13 cellular contexts compared by ENCODE assay signal in the genomic region with DNA sequence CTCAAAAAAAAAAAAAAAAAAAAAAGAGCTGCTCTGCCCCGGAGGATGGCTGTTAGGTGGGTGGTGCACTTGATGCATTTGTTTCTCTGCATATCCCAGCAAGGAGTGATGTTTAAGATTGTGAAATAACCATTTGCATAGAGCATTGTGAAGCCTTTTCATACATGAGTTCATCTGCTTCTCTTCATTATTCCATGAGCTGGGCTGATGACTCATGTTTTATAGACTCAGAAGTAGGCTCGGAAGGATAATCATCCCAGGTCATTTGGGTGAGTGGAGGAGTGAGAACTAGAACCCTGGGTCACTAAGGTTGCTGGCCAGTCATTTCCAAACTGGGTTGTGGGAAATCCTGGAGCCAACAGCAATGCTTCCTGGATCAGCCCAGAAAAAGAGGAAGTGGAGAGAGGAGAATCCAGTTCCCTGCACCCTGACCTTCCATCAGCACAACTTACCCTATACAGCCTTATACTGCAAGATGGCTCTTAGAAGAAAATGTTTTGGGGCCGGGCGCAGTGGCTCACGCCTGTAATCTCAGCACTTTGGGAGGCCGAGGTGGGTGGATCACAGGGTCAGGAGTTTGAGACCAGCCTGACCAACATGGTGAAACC. TPM values are rescaled to one million over a fixed set of nuclear protein-coding genes. Genes with fewer than 3 reads are reported as not detected.
DNase-seq lines count a peak whose midpoint lies in the region; ATAC-seq and TF ChIP-seq lines count a peak whose summit lies in the region.
"Had no signal": no experiment of that assay in that cellular context is flagged by ENCODE, and none has a peak within 500 bp of the region (broad histone marks: within the 10 kb centered on the region; RNA-seq: fewer than 3 reads in every experiment).

No MANE protein-coding gene starts in this region.

- POLR2A ChIA-PET in T-cell (lab: Charles Lee): no interaction called here

- no peak overlapping the region for H3K4me3 Mint-ChIP-seq in T-cell
- H3K4me3 Mint-ChIP-seq in stimulated activated naive B cell treated with anti-CD40 and anti-IgM and Interleukin-4, amounts not matched to agents 10 μg/mL and 1 μg/mL and 100 μg/mL, for 72 hours: no peak overlapping the region
- no peak overlapping the region for H3K4me3 Mint-ChIP-seq in natural killer cell treated with Interleukin-12 subunit alpha and Interleukin-12 subunit beta and Interleukin-15 and Interleukin-18, amount 100 ng/mL, for 72 hours
- H3K4me3 Mint-ChIP-seq: endodermal cell had no signal

- peak overlapping the region; percentile 81 for H3K27ac ChIP-seq in psoas muscle
- H3K27ac ChIP-seq: SJSA1 had no signal

- 70 to 85% (median 76%) methylated on average over 5 to 6 of the region's 6 CpGs for WGBS in psoas muscle, 3 donors

- CTCF ChIA-PET in T-cell (lab: Charles Lee): no interaction called here

- no peaks in the 10 kb centered on the region for H3K27me3 ChIP-seq in psoas muscle (ENCODE audit: insufficient read depth in 3 of 3, low read length in 2 of 3)
- H3K27me3 ChIP-seq: SJSA1 had no signal

- no peaks in the 10 kb centered on the region for H3K9me3 Mint-ChIP-seq in T-cell
- H3K9me3 Mint-ChIP-seq in stimulated activated naive B cell treated with anti-CD40 and anti-IgM and Interleukin-4, amounts not matched to agents 10 μg/mL and 1 μg/mL and 100 μg/mL, for 72 hours: peaks cover 0 to 1% of the 10 kb centered on the region in 2 donors
- no peaks in the 10 kb centered on the region for H3K9me3 Mint-ChIP-seq in natural killer cell treated with Interleukin-12 subunit alpha and Interleukin-12 subunit beta and Interleukin-15 and Interleukin-18, amount 100 ng/mL, for 72 hours

- H3K4me3 ChIP-seq in epithelial cell of esophagus (ENCODE audit: low read length): no peak overlapping the region
- no peak overlapping the region for H3K4me3 ChIP-seq in psoas muscle
- H3K4me3 ChIP-seq: SJSA1 had no signal

- intact Hi-C loops in psoas muscle (cut with DNase I): no loop called here

- peak in 3 of 4 donors; percentile 33 to 53 (median 42) for ATAC-seq in psoas muscle
- no peak for ATAC-seq in T-cell (replicated peaks in 1 of 4)
- no peak for ATAC-seq in stimulated activated naive B cell treated with anti-CD40 and anti-IgM and Interleukin-4, amounts not matched to agents 10 μg/mL and 1 μg/mL and 100 μg/mL, for 72 hours (replicated peaks)
- ATAC-seq in natural killer cell treated with Interleukin-12 subunit alpha and Interleukin-12 subunit beta and Interleukin-15 and Interleukin-18, amount 100 ng/mL, for 72 hours: no peak
- no peak for ATAC-seq in GM18909 (IDR thresholded peaks at IDR 0.05; ENCODE audit: poor library complexity, unreplicated experiment)

- H3K36me3 ChIP-seq in psoas muscle (ENCODE audit: insufficient read depth in 1 of 2, low read depth in 1 of 2): peaks cover 0 to 26% of the 10 kb centered on the region in 2 donors
- H3K36me3 ChIP-seq: SJSA1 had no signal

- H3K9me3 ChIP-seq in psoas muscle: no peaks in the 10 kb centered on the region
- H3K9me3 ChIP-seq: SJSA1 had no signal

- no peak for TF ChIP-seq CTCF in epithelial cell of esophagus (IDR thresholded peaks at IDR 0.05; ENCODE audit: insufficient read depth, low read depth, low read length, missing control alignments)
- no peak for TF ChIP-seq CTCF in psoas muscle (IDR thresholded peaks at IDR 0.05)

- peaks cover 37 to 38% of the 10 kb centered on the region in 2 donors for H3K27me3 Mint-ChIP-seq in T-cell
- H3K27me3 Mint-ChIP-seq in stimulated activated naive B cell treated with anti-CD40 and anti-IgM and Interleukin-4, amounts not matched to agents 10 μg/mL and 1 μg/mL and 100 μg/mL, for 72 hours: peaks cover 2 to 37% of the 10 kb centered on the region in 2 donors
- peaks cover 24 to 36% of the 10 kb centered on the region in 2 donors for H3K27me3 Mint-ChIP-seq in natural killer cell treated with Interleukin-12 subunit alpha and Interleukin-12 subunit beta and Interleukin-15 and Interleukin-18, amount 100 ng/mL, for 72 hours

- H3K36me3 Mint-ChIP-seq in T-cell: no peaks in the 10 kb centered on the region
- H3K36me3 Mint-ChIP-seq in stimulated activated naive B cell treated with anti-CD40 and anti-IgM and Interleukin-4, amounts not matched to agents 10 μg/mL and 1 μg/mL and 100 μg/mL, for 72 hours: no peaks in the 10 kb centered on the region
- H3K36me3 Mint-ChIP-seq in natural killer cell treated with Interleukin-12 subunit alpha and Interleukin-12 subunit beta and Interleukin-15 and Interleukin-18, amount 100 ng/mL, for 72 hours: no peaks in the 10 kb centered on the region

- H3K4me1 Mint-ChIP-seq in T-cell: no peaks in the 10 kb centered on the region
- H3K4me1 Mint-ChIP-seq in stimulated activated naive B cell treated with anti-CD40 and anti-IgM and Interleukin-4, amounts not matched to agents 10 μg/mL and 1 μg/mL and 100 μg/mL, for 72 hours: no peaks in the 10 kb centered on the region
- no peaks in the 10 kb centered on the region for H3K4me1 Mint-ChIP-seq in natural killer cell treated with Interleukin-12 subunit alpha and Interleukin-12 subunit beta and Interleukin-15 and Interleukin-18, amount 100 ng/mL, for 72 hours (ENCODE audit: low read depth in 2 of 2)

- H3K4me1 ChIP-seq in psoas muscle: peaks cover 55% of the 10 kb centered on the region
- H3K4me1 ChIP-seq: SJSA1 had no signal

- H3K27ac Mint-ChIP-seq in T-cell: no peak overlapping the region
- no peak overlapping the region for H3K27ac Mint-ChIP-seq in stimulated activated naive B cell treated with anti-CD40 and anti-IgM and Interleukin-4, amounts not matched to agents 10 μg/mL and 1 μg/mL and 100 μg/mL, for 72 hours
- H3K27ac Mint-ChIP-seq in natural killer cell treated with Interleukin-12 subunit alpha and Interleukin-12 subunit beta and Interleukin-15 and Interleukin-18, amount 100 ng/mL, for 72 hours: no peak overlapping the region
- H3K27ac Mint-ChIP-seq: endodermal cell had no signal

- peak; percentile 43 for DNase-seq in GM03348 (ENCODE audit: low spot score)
- DNase-seq in M059J (ENCODE audit: low read depth): peak; percentile 79
- DNase-seq in epithelial cell of esophagus (ENCODE audit: low read depth): peak; percentile 89
- DNase-seq in psoas muscle: no peak
- DNase-seq in T-cell: no peak
- DNase-seq in stimulated activated naive B cell treated with anti-CD40 and anti-IgM and Interleukin-4, amounts not matched to agents 10 μg/mL and 1 μg/mL and 100 μg/mL, for 72 hours: no peak
- DNase-seq in natural killer cell treated with Interleukin-12 subunit alpha and Interleukin-12 subunit beta and Interleukin-15 and Interleukin-18, amount 100 ng/mL, for 72 hours (ENCODE audit: low spot score): no peak
- DNase-seq: aorta, endodermal cell, NCI-H1105 treated with DMSO at 0.1 percent for 48 hours, NCI-H526 treated with DMSO at 0.1 percent for 48 hours had no signal

RNA-seq across cellular contexts. Expression of gene TACC2, which starts 45.3 kb away (rescaled TPM):
- total RNA-seq in M059J (2014; rRNA removed; shearing (Covaris generic)): 2.9 and 7.8 TPM in 2 replicates
- total RNA-seq in psoas muscle (100 to 1,000 TPM; 313 to 439 (median 431) TPM), T-cell (under 1 TPM in 3 of 5 donors, not detected in 2; 0.46 to 0.70 (median 0.60) TPM)
- polyA plus RNA-seq in psoas muscle: 100 to 1,000 TPM in 2 of 3 donors, 10 to 100 TPM in 1; 44.0 to 168 (median 148) TPM
- total RNA-seq in natural killer cell treated with Interleukin-12 subunit alpha and Interleukin-12 subunit beta and Interleukin-15 and Interleukin-18, amount 100 ng/mL, for 72 hours: not detected

RNA-seq across cellular contexts. Expression of gene NSMCE4A, which starts 59.2 kb away (rescaled TPM):
- total RNA-seq in M059J (2014; rRNA removed; shearing (Covaris generic)): 52.8 and 70.7 TPM in 2 replicates
- total RNA-seq in psoas muscle (10 to 100 TPM; 10.7 to 17.7 (median 14.6) TPM), T-cell (10 to 100 TPM; 41.6 to 79.7 (median 77.5) TPM)
- 10 to 100 TPM; 11.9 to 41.9 (median 21.2) TPM for polyA plus RNA-seq in psoas muscle
- total RNA-seq in natural killer cell treated with Interleukin-12 subunit alpha and Interleukin-12 subunit beta and Interleukin-15 and Interleukin-18, amount 100 ng/mL, for 72 hours: 10 to 100 TPM; 59.0 to 65.4 TPM

Comparison
In these comparisons a context has a peak if more than half of its experiments do, and no peak if none do; other contexts are left out.
1. DNase-seq: peak in GM03348 (single experiment), M059J (single experiment) and epithelial cell of esophagus (single experiment); none in psoas muscle (0 of 2), T-cell (0 of 34), stimulated activated naive B cell treated with anti-CD40 and anti-IgM and Interleukin-4, amounts not matched to agents 10 μg/mL and 1 μg/mL and 100 μg/mL, for 72 hours (single experiment) and natural killer cell treated with Interleukin-12 subunit alpha and Interleukin-12 subunit beta and Interleukin-15 and Interleukin-18, amount 100 ng/mL, for 72 hours (single experiment).
2. ATAC-seq: peak in psoas muscle (3 of 4); none in T-cell (0 of 4), stimulated activated naive B cell treated with anti-CD40 and anti-IgM and Interleukin-4, amounts not matched to agents 10 μg/mL and 1 μg/mL and 100 μg/mL, for 72 hours (0 of 2), natural killer cell treated with Interleukin-12 subunit alpha and Interleukin-12 subunit beta and Interleukin-15 and Interleukin-18, amount 100 ng/mL, for 72 hours (0 of 2) and GM18909 (single experiment).
3. RNA of gene TACC2, which starts 45.3 kb away (total RNA-seq): 313 to 439 TPM in psoas muscle; 2.9 to 7.8 TPM in M059J, 0.46 to 0.70 TPM in T-cell and not detected in natural killer cell treated with Interleukin-12 subunit alpha and Interleukin-12 subunit beta and Interleukin-15 and Interleukin-18, amount 100 ng/mL, for 72 hours; every median in the first group is over 10 times any median in the second.